Comparison of ENCODE assay signal across 17 cellular contexts in the genomic region with DNA sequence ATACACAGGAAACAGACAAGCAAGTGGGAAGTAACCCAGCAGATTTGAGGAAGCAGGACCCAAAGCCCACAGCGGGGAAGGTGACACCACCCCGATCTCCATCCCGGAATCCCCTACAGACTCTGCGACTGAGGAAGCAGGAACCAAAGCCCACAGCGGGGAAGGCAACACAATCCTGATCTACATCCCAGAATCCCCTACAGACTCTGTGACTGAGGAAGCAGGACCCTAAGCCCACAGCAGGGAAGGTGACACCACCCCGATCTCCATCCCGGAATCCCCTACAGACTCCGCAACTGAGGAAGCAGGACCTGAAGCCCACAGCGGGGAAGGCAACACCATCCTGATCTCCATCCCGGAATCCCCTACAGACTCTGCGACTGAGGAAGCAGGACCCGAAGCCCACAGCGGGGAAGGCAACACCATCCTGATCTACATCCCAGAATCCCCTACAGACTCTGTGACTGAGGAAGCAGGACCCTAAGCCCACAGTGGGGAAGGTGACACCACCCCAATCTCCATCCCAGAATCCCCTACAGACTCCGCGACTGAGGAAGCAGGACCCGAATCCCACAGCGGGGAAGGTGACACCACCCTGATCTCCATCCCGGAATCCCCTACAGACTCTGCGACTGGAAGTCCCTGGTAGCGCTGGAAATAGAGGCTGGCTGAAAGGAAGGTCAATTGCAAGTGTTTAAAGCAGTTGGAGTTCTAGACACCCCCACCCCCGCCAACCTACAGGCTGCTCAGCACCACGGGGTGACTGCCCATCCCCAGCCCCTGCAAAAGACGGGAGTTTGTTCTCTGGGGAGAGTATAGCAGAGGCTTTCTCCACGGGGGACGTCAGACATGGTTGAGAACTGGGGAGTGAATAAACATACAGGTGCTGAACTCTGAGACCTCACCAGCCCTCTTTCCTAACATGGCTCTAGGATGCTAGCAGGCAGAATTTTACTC. TPM values are rescaled to one million over a fixed set of nuclear protein-coding genes. Genes with fewer than 3 reads are reported as not detected.
DNase-seq lines count a peak whose midpoint lies in the region; ATAC-seq and TF ChIP-seq lines count a peak whose summit lies in the region.
"Had no signal": no experiment of that assay in that cellular context is flagged by ENCODE, and none has a peak within 500 bp of the region (broad histone marks: within the 10 kb centered on the region; RNA-seq: fewer than 3 reads in every experiment).

No MANE protein-coding gene starts in this region.

- no peaks in the 10 kb centered on the region for H3K27me3 ChIP-seq in BLaER1 treated with 17β-estradiol and CSF1 and Interleukin-3, amounts not matched to agents 10 nM and 100 nM
- H3K27me3 ChIP-seq in endodermal cell (ENCODE audit: control insufficient read depth, insufficient read depth, low read length, poor library complexity, severe bottlenecking), result peaks cover 36% of the 10 kb centered on the region

- DNase-seq in Kasumi-1 (lab: John Stamatoyannopoulos, UW) (peak; percentile 17 to 19), endodermal cell (peak; percentile 72), posterior vena cava (ENCODE audit: low spot score) (peak; percentile 37)
- no peak for DNase-seq in activated T-helper 1 cell treated with anti-CD3 and anti-CD28 coated beads, Interleukin-12 subunit alpha, Interleukin-12 subunit beta, Interleukin-2, Interleukin-4 antibody, amounts not matched to agents 30 ng/mL and 10 ng/mL and 1 ng/mL, durations not matched to agents 14 hours and 24 hours and 36 hours (ENCODE audit: low spot score)
- DNase-seq: ACHN, NCI-H1436 treated with DMSO at 0.1 percent for 48 hours, NCI-H2081, NCI-H2227 treated with DMSO at 0.1 percent for 48 hours, NCI-H526, OCI-M1, RPMI8226 had no signal

- no peaks in the 10 kb centered on the region for H3K36me3 ChIP-seq in BLaER1 treated with 17β-estradiol and CSF1 and Interleukin-3, amounts not matched to agents 10 nM and 100 nM
- H3K36me3 ChIP-seq in endodermal cell (ENCODE audit: control insufficient read depth, insufficient read depth, low read length), result no peaks in the 10 kb centered on the region

- peak overlapping the region; percentile 24 to 69 (median 54); a peak in 21 of 22 replicates for H3K4me2 ChIP-seq in BLaER1 treated with 17β-estradiol and CSF1 and Interleukin-3, amounts not matched to agents 10 nM and 100 nM

- 48 to 59% methylated on average over 11 to 25 of the region's 25 CpGs for WGBS in endodermal cell (ENCODE audit: insufficient coverage in 1 of 2, insufficient read length in 1 of 2), 2 experiments

- H3K4me1 Mint-ChIP-seq in endodermal cell, result peaks cover 20% of the 10 kb centered on the region
- H3K4me1 Mint-ChIP-seq in activated T-helper 1 cell treated with anti-CD3 and anti-CD28 coated beads, Interleukin-12 subunit alpha, Interleukin-12 subunit beta, Interleukin-2, Interleukin-4 antibody, amounts not matched to agents 30 ng/mL and 10 ng/mL and 1 ng/mL, durations not matched to agents 14 hours and 24 hours and 36 hours (ENCODE audit: low read depth), result no peaks in the 10 kb centered on the region

- H3K27ac ChIP-seq in BLaER1 treated with 17β-estradiol and CSF1 and Interleukin-3, amounts not matched to agents 10 nM and 100 nM, result no peak overlapping the region
- no peak overlapping the region for H3K27ac ChIP-seq in endodermal cell (ENCODE audit: low read depth, low read length)

- no peak for TF ChIP-seq POLR2A in GM18505 (IDR thresholded peaks at IDR 0.05; ENCODE audit: borderline replicate concordance, extremely low read depth, insufficient read depth, insufficient read length)

- intact Hi-C loops in posterior vena cava (cut with DNase I), result no loop called here
- intact Hi-C loops in activated T-helper 1 cell treated with anti-CD3 and anti-CD28 coated beads, Interleukin-12 subunit alpha, Interleukin-12 subunit beta, Interleukin-2, Interleukin-4 antibody, amounts not matched to agents 30 ng/mL and 10 ng/mL and 1 ng/mL, durations not matched to agents 14 hours and 24 hours and 36 hours (cut with micrococcal nuclease), result no loop called here

- H3K4me3 ChIP-seq in BLaER1 treated with 17β-estradiol and CSF1 and Interleukin-3, amounts not matched to agents 10 nM and 100 nM, result no peak overlapping the region
- H3K4me3 ChIP-seq in endodermal cell (ENCODE audit: low read length), result no peak overlapping the region

- H3K27ac Mint-ChIP-seq in endodermal cell, result no peak overlapping the region
- no peak overlapping the region for H3K27ac Mint-ChIP-seq in activated T-helper 1 cell treated with anti-CD3 and anti-CD28 coated beads, Interleukin-12 subunit alpha, Interleukin-12 subunit beta, Interleukin-2, Interleukin-4 antibody, amounts not matched to agents 30 ng/mL and 10 ng/mL and 1 ng/mL, durations not matched to agents 14 hours and 24 hours and 36 hours
- H3K27ac Mint-ChIP-seq: IgD-negative memory B cell had no signal

- ATAC-seq in HG02981 (IDR thresholded peaks at IDR 0.05; ENCODE audit: unreplicated experiment) (no peak), GM19395 (IDR thresholded peaks at IDR 0.05; ENCODE audit: unreplicated experiment) (no peak), GM18505 (IDR thresholded peaks at IDR 0.05; ENCODE audit: unreplicated experiment) (no peak)

- 0 out of 22 replicates have a peak, but pooled peaks cover 0 to 4% (median 0%) of the 10 kb centered on the region in 11 experiments for H3K9me3 ChIP-seq in BLaER1 treated with 17β-estradiol and CSF1 and Interleukin-3, amounts not matched to agents 10 nM and 100 nM (replicated peaks in 1 of 11)
- H3K9me3 ChIP-seq in endodermal cell (ENCODE audit: control insufficient read depth, low read length), result peaks cover 6% of the 10 kb centered on the region

- peaks cover 4% of the 10 kb centered on the region for H3K9me3 Mint-ChIP-seq in endodermal cell
- no peaks in the 10 kb centered on the region for H3K9me3 Mint-ChIP-seq in activated T-helper 1 cell treated with anti-CD3 and anti-CD28 coated beads, Interleukin-12 subunit alpha, Interleukin-12 subunit beta, Interleukin-2, Interleukin-4 antibody, amounts not matched to agents 30 ng/mL and 10 ng/mL and 1 ng/mL, durations not matched to agents 14 hours and 24 hours and 36 hours

- H4K20me1 ChIP-seq in BLaER1 treated with 17β-estradiol and CSF1 and Interleukin-3, amounts not matched to agents 10 nM and 100 nM, result no peaks in the 10 kb centered on the region

- peaks cover 14 to 42% (median 36%) of the 10 kb centered on the region in 10 experiments for H3K4me1 ChIP-seq in BLaER1 treated with 17β-estradiol and CSF1 and Interleukin-3, amounts not matched to agents 10 nM and 100 nM
- no peaks in the 10 kb centered on the region for H3K4me1 ChIP-seq in endodermal cell (ENCODE audit: control insufficient read depth, insufficient read depth, low read length)

- H3K9ac ChIP-seq in BLaER1 treated with 17β-estradiol and CSF1 and Interleukin-3, amounts not matched to agents 10 nM and 100 nM, result no peak overlapping the region
- H3K9ac ChIP-seq in endodermal cell (ENCODE audit: extremely low read depth, low read length, poor library complexity, severe bottlenecking), result no peak overlapping the region

- no peaks in the 10 kb centered on the region for H3K36me3 Mint-ChIP-seq in endodermal cell (ENCODE audit: low read depth)
- no peaks in the 10 kb centered on the region for H3K36me3 Mint-ChIP-seq in activated T-helper 1 cell treated with anti-CD3 and anti-CD28 coated beads, Interleukin-12 subunit alpha, Interleukin-12 subunit beta, Interleukin-2, Interleukin-4 antibody, amounts not matched to agents 30 ng/mL and 10 ng/mL and 1 ng/mL, durations not matched to agents 14 hours and 24 hours and 36 hours (ENCODE audit: low read depth)
- H3K36me3 Mint-ChIP-seq: IgD-negative memory B cell had no signal

- TF ChIP-seq CTCF in endodermal cell (conservative IDR thresholded peaks at IDR 0.05), result no peak

- no peak overlapping the region for H3K4me3 Mint-ChIP-seq in endodermal cell
- H3K4me3 Mint-ChIP-seq in activated T-helper 1 cell treated with anti-CD3 and anti-CD28 coated beads, Interleukin-12 subunit alpha, Interleukin-12 subunit beta, Interleukin-2, Interleukin-4 antibody, amounts not matched to agents 30 ng/mL and 10 ng/mL and 1 ng/mL, durations not matched to agents 14 hours and 24 hours and 36 hours, result no peak overlapping the region

- peaks cover 25% of the 10 kb centered on the region for H3K27me3 Mint-ChIP-seq in endodermal cell (ENCODE audit: insufficient read depth)
- H3K27me3 Mint-ChIP-seq in activated T-helper 1 cell treated with anti-CD3 and anti-CD28 coated beads, Interleukin-12 subunit alpha, Interleukin-12 subunit beta, Interleukin-2, Interleukin-4 antibody, amounts not matched to agents 30 ng/mL and 10 ng/mL and 1 ng/mL, durations not matched to agents 14 hours and 24 hours and 36 hours (ENCODE audit: insufficient read depth), result peaks cover 4% of the 10 kb centered on the region

RNA-seq across cellular contexts. Expression of gene CIB4, which starts 21.2 kb away (rescaled TPM):
- total RNA-seq in endodermal cell (not detected), posterior vena cava (not detected)
- not detected for polyA plus RNA-seq in endodermal cell (2013, experiment 1 of 2)
- polyA plus RNA-seq in endodermal cell (2013, experiment 2 of 2), result not detected
- not detected in 2 replicates for total RNA-seq in activated T-helper 1 cell treated with anti-CD3 and anti-CD28 coated beads, Interleukin-12 subunit alpha, Interleukin-12 subunit beta, Interleukin-2, Interleukin-4 antibody, amounts not matched to agents 30 ng/mL and 10 ng/mL and 1 ng/mL, durations not matched to agents 14 hours and 24 hours and 36 hours
- total RNA-seq: SK-MEL-5 had no signal
- polyA plus RNA-seq: IgD-negative memory B cell had no signal
